In genomic region chr10:31603245-31604087, GRCh38 we compare ENCODE assay signal across 8 cellular contexts.
DNase-seq lines count a peak whose midpoint lies in the region; ATAC-seq, FAIRE-seq and TF ChIP-seq lines count a peak whose summit lies in the region.

No MANE protein-coding gene starts in this region.

- H3K4me2 ChIP-seq in HepG2 (ENCODE audit: low read depth, low read length), result peak overlapping the region; percentile 49

- H3K9ac ChIP-seq in HepG2 (ENCODE audit: insufficient read depth, low read depth, low read length), result no peak overlapping the region

- POLR2A ChIA-PET in HepG2 (lab: Yijun Ruan, JAX), result no interaction called here

- TF ChIP-seq EP300 in HepG2 (IDR thresholded peaks at IDR 0.05; ENCODE audit: low read depth in 2 of 2, low read length in 2 of 2) (no peak), HepG2 (CRISPR knock-in tag; IDR thresholded peaks at IDR 0.05; ENCODE audit: borderline replicate concordance) (no peak)

- peak overlapping the region; percentile 18 to 54 (median 46); a peak in 4 of 6 replicates for H3K4me3 ChIP-seq in HepG2 (replicated peaks in 1 of 3; ENCODE audit: insufficient read depth in 1 of 3, low read depth in 2 of 3, low read length in 3 of 3)

- intact Hi-C loops in HepG2 (cut with micrococcal nuclease; ENCODE audit: unreplicated experiment), result no loop called here

- TF ChIP-seq POLR2A in HepG2 (IDR thresholded peaks at IDR 0.05; ENCODE audit: insufficient read depth in 1 of 2, low read depth in 2 of 2, low read length in 2 of 2), result no peak

- no peaks in the 10 kb centered on the region for H3K79me2 ChIP-seq in HepG2 (ENCODE audit: insufficient read depth, low read length)

- TF ChIP-seq CTCF in HepG2 (CRISPR knock-in tag; IDR thresholded peaks at IDR 0.05), result no peak

- CTCF ChIA-PET in HepG2 (lab: Yijun Ruan, JAX; ENCODE audit: low intra/inter-chr PET ratio, low total read pairs), result no interaction called here

- WGBS in HepG2 (ENCODE audit: low lambda C conversion rate), result 51% methylated on average over 32 of the region's 67 CpGs

- no peak overlapping the region for H2AFZ ChIP-seq in HepG2 (ENCODE audit: low read length)

- ATAC-seq in GM19035 (IDR thresholded peaks at IDR 0.05; ENCODE audit: unreplicated experiment) (peak; percentile 99), HG03280 (IDR thresholded peaks at IDR 0.05; ENCODE audit: unreplicated experiment) (peak; percentile 99), HepG2 (peak; percentile 95)

- H3K36me3 ChIP-seq in HepG2 (replicated peaks in 1 of 2; ENCODE audit: control insufficient read depth in 1 of 2, insufficient read depth in 2 of 2, low read length in 2 of 2), result no peaks in the 10 kb centered on the region

- H3K27ac ChIP-seq in HepG2 (ENCODE audit: extremely low read length, insufficient read depth, low read length), result no peak overlapping the region

- in situ Hi-C loops in HepG2 (cut with HindIII; ENCODE audit: extremely low pct_ligation_motif_present, low pct_unique_long_range_greater_than_20kb), result no loop called here

- peaks cover 4 to 18% of the 10 kb centered on the region in 2 experiments; a peak in 3 of 5 replicates for H3K27me3 ChIP-seq in HepG2 (ENCODE audit: control insufficient read depth in 1 of 2, insufficient read depth in 2 of 2, low read length in 2 of 2)

- no peaks in the 10 kb centered on the region for H3K4me1 ChIP-seq in HepG2 (ENCODE audit: insufficient read depth, low read length)

- no TSS peak for BruUV-seq in HepG2 (replicated peaks; lab: Mats Ljungman, UMichigan)

- no peaks in the 10 kb centered on the region for H3K9me3 ChIP-seq in HepG2 (ENCODE audit: low read length)

- TF ChIP-seq RAD21 in HepG2 (CRISPR knock-in tag; IDR thresholded peaks at IDR 0.05), result no peak

- no peaks in the 10 kb centered on the region for H4K20me1 ChIP-seq in HepG2 (ENCODE audit: insufficient read depth, low read length)

- DNase-seq in AG08396 (ENCODE audit: low spot score) (peak; percentile 99), NCI-H446 treated with DMSO at 0.1 percent for 48 hours (lab: John Stamatoyannopoulos, UW) (peak; percentile 94), dermis blood vessel endothelial cell (peak; percentile 87), HepG2 (ENCODE audit: low spot score) (peak; percentile 61)
- DNase-seq in activated CD4-positive, alpha-beta T cell treated with anti-CD3 and anti-CD28 coated beads, Interleukin-2, amount 50 U/mL, for 4 hours, result peak; percentile 30 to 40
- DNase-seq in stimulated activated CD4-positive, alpha-beta T cell treated with anti-CD3 and anti-CD28 coated beads, Interleukin-2, amount 100 ng/mL, for 4 hours (ENCODE audit: low read depth), result peak; percentile 57

- FAIRE-seq in HepG2 (lab: Jason Lieb, UNC), result no peak

TF ChIP-seq in HepG2, 621 proteins besides CTCF, POLR2A, EP300 and RAD21 (continues in another document):
- TF ChIP-seq SP2 (CRISPR knock-in tag; IDR thresholded peaks at IDR 0.05) (no peak), ZFX (CRISPR knock-in tag; IDR thresholded peaks at IDR 0.05; ENCODE audit: low read depth) (peak; percentile 43; the same call in 1 of the 2 replicates), KLF9 (CRISPR knock-in tag; IDR thresholded peaks at IDR 0.05; ENCODE audit: low read depth) (peak; percentile 81; the same call in 1 of the 2 replicates), SP5 (CRISPR knock-in tag; IDR thresholded peaks at IDR 0.05; ENCODE audit: borderline replicate concordance, low read depth) (peak; percentile 56; the same call in 1 of the 2 replicates), ZNF749 (CRISPR knock-in tag; IDR thresholded peaks at IDR 0.05; ENCODE audit: borderline replicate concordance) (no peak), ZNF687 (CRISPR knock-in tag; IDR thresholded peaks at IDR 0.05) (peak; percentile 38; the same call in 1 of the 2 replicates), HHEX (CRISPR knock-in tag; IDR thresholded peaks at IDR 0.05) (no peak), ZNF788 (CRISPR knock-in tag; IDR thresholded peaks at IDR 0.05; ENCODE audit: borderline replicate concordance) (no peak), SOX6 (IDR thresholded peaks at IDR 0.05) (no peak), SOX6 (CRISPR knock-in tag; IDR thresholded peaks at IDR 0.05) (peak; percentile 19; the same call in 1 of the 2 replicates), POGZ (CRISPR knock-in tag; IDR thresholded peaks at IDR 0.05) (peak; percentile 68; the same call in 1 of the 2 replicates), YY1 (IDR thresholded peaks at IDR 0.05; ENCODE audit: insufficient read depth, insufficient replicate concordance, low read depth, low read length) (peak; percentile 23), ARID4A (CRISPR knock-in tag; IDR thresholded peaks at IDR 0.05; ENCODE audit: borderline replicate concordance) (peak; percentile 49; the same call in 1 of the 2 replicates), ZNF563 (CRISPR knock-in tag; IDR thresholded peaks at IDR 0.05) (0 out of 2 replicates have a peak, but pooled peaks have one; percentile 67), ZFP90 (CRISPR knock-in tag; IDR thresholded peaks at IDR 0.05; ENCODE audit: borderline replicate concordance) (no peak), PTBP1 (IDR thresholded peaks at IDR 0.05; ENCODE audit: low read depth, low read length, poor library complexity, severe bottlenecking) (no peak), CCDC6 (CRISPR knock-in tag; IDR thresholded peaks at IDR 0.05) (peak; percentile 37; the same call in 1 of the 2 replicates), TFDP2 (CRISPR knock-in tag; IDR thresholded peaks at IDR 0.05) (peak; percentile 48; the same call in 1 of the 2 replicates)

Comparison
In these comparisons a context has a peak if more than half of its experiments do, and no peak if none do; other contexts are left out.
1. DNase-seq: peak in every context shown above with its lines; median percentile 99 in AG08396; 94 in NCI-H446 treated with DMSO at 0.1 percent for 48 hours; 87 in dermis blood vessel endothelial cell; 61 in HepG2; 57 in stimulated activated CD4-positive, alpha-beta T cell treated with anti-CD3 and anti-CD28 coated beads, Interleukin-2, amount 100 ng/mL, for 4 hours; 35 in activated CD4-positive, alpha-beta T cell treated with anti-CD3 and anti-CD28 coated beads, Interleukin-2, amount 50 U/mL, for 4 hours.